In the genomic region with DNA sequence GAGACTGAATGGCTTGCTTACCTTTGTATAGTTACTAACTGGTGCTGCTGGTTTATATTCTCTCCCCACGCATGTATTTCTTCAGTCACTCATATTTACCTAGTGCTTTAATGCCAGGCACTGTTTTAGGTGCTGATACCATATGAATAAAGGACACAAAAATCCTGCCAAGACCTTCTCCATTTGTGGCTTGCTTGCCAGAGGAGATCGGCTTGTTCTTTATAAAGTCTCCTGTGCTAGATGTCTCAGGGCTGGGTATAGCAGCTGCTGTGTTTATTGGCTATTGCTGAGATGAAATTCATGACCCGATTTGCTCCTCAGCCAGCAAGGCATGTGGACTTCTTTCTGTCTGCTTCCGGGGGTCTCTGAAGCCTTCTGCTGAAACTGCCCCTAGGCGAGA, we compare ENCODE assay signal across 11 cellular contexts. TPM values are rescaled to one million over a fixed set of nuclear protein-coding genes. Genes with fewer than 3 reads are reported as not detected.
DNase-seq lines count a peak whose midpoint lies in the region; ATAC-seq, FAIRE-seq and TF ChIP-seq lines count a peak whose summit lies in the region.
"Had no signal": no experiment of that assay in that cellular context is flagged by ENCODE, and none has a peak within 500 bp of the region (broad histone marks: within the 10 kb centered on the region; RNA-seq: fewer than 3 reads in every experiment).

No MANE protein-coding gene starts in this region.

- peaks cover 0 to 7% (median 0%) of the 10 kb centered on the region in 4 donors for H3K36me3 ChIP-seq in liver (ENCODE audit: control insufficient read depth in 4 of 4, insufficient read depth in 3 of 4, low read depth in 1 of 4, low read length in 3 of 4)
- H3K36me3 ChIP-seq in HepG2 (replicated peaks in 1 of 2; ENCODE audit: control insufficient read depth in 1 of 2, insufficient read depth in 2 of 2, low read length in 2 of 2) = no peaks in the 10 kb centered on the region
- H3K36me3 ChIP-seq in heart left ventricle = peaks cover 0 to 58% (median 27%) of the 10 kb centered on the region in 9 donors
- no peaks in the 10 kb centered on the region for H3K36me3 ChIP-seq in osteoblast (ENCODE audit: insufficient read depth, low read length)
- no peaks in the 10 kb centered on the region for H3K36me3 ChIP-seq in aorta (ENCODE audit: control insufficient read depth in 1 of 2, insufficient read depth in 2 of 2, low read length in 1 of 2)

- H4K20me1 ChIP-seq in HepG2 (ENCODE audit: insufficient read depth, low read length) (no peaks in the 10 kb centered on the region), osteoblast (ENCODE audit: insufficient read depth, low read length) (no peaks in the 10 kb centered on the region)

- 24% methylated on average over 5 of the region's 5 CpGs for WGBS in liver
- 95% methylated on average over 5 of the region's 5 CpGs for WGBS in HepG2 (ENCODE audit: low lambda C conversion rate)
- 18 to 26% (median 22%) methylated on average over 5 of the region's 5 CpGs for WGBS in heart left ventricle, 4 donors
- 3 to 5% methylated on average over 5 of the region's 5 CpGs for WGBS in aorta, 2 donors

- TF ChIP-seq RAD21 in liver (IDR thresholded peaks at IDR 0.05) (no peak), HepG2 (CRISPR knock-in tag; IDR thresholded peaks at IDR 0.05) (no peak)

- H3K4me1 ChIP-seq in liver (ENCODE audit: control insufficient read depth in 4 of 4, insufficient read depth in 4 of 4, low read length in 3 of 4) (peaks cover 8 to 55% (median 37%) of the 10 kb centered on the region in 4 donors), HepG2 (ENCODE audit: insufficient read depth, low read length) (peaks cover 80% of the 10 kb centered on the region), heart left ventricle (peaks cover 18 to 79% (median 40%) of the 10 kb centered on the region in 12 donors), osteoblast (ENCODE audit: insufficient read depth, low read length) (no peaks in the 10 kb centered on the region), aorta (ENCODE audit: control insufficient read depth in 1 of 2, insufficient read depth in 2 of 2, low read length in 2 of 2) (peaks cover 4 to 7% of the 10 kb centered on the region in 2 donors)

- H3K4me2 ChIP-seq in HepG2 (ENCODE audit: low read depth, low read length) (no peak overlapping the region), osteoblast (ENCODE audit: insufficient read depth, low read length) (no peak overlapping the region)

- intact Hi-C loops in HepG2 (cut with micrococcal nuclease; ENCODE audit: unreplicated experiment) (loop anchor here (5.0 kb wide), 1 partner anchor 65 kb away; no protein-coding TSS in a partner anchor), heart left ventricle (cut with DNase I) (loop anchor here in 8 of 10 donors (2.0 to 5.0 kb wide), 4 partner anchors 35 to 46 kb away; a partner anchor contains a TSS), aorta (cut with DNase I) (loop anchor here (5.0 to 10.0 kb wide), 3 partner anchors 45 to 210 kb away; a partner anchor contains a TSS)

- DNase-seq in HepG2 (ENCODE audit: low spot score) (no peak), heart left ventricle (no peak), osteoblast (ENCODE audit: insufficient read length, low spot score, missing footprints) (no peak), aorta (no peak), NCI-H2081 treated with DMSO at 0.1 percent for 48 hours (lab: John Stamatoyannopoulos, UW) (no peak), GM10266 (ENCODE audit: extremely low spot score) (no peak)
- DNase-seq in activated CD8-positive, alpha-beta memory T cell treated with anti-CD3 and anti-CD28 coated beads for 24 hours = no peak
- DNase-seq: activated T-cell treated with anti-CD3 and anti-CD28 coated beads, Interleukin-2, amount 50 U/mL, for 24 hours had no signal

- H3K4me3 ChIP-seq in liver (ENCODE audit: low read depth in 1 of 3, low read length in 3 of 3) (peak overlapping the region in 2 of 3 donors; percentile 9 to 23), HepG2 (replicated peaks in 1 of 3; ENCODE audit: insufficient read depth in 1 of 3, low read depth in 2 of 3, low read length in 3 of 3) (no peak overlapping the region), heart left ventricle (peak overlapping the region in 8 of 12 donors; percentile 1 to 28 (median 19)), osteoblast (ENCODE audit: insufficient read depth, low read length) (no peak overlapping the region), aorta (ENCODE audit: low read length in 2 of 2) (no peak overlapping the region)

- H3K9ac ChIP-seq in liver (ENCODE audit: low read depth in 1 of 2, low read length in 2 of 2) = peak overlapping the region; percentile 34 to 95
- H3K9ac ChIP-seq in HepG2 (ENCODE audit: insufficient read depth, low read depth, low read length) = no peak overlapping the region

- H3K9me3 ChIP-seq in liver (ENCODE audit: control insufficient read depth in 4 of 4, low read length in 3 of 4) (no peaks in the 10 kb centered on the region), HepG2 (ENCODE audit: low read length) (no peaks in the 10 kb centered on the region), heart left ventricle (no peaks in the 10 kb centered on the region), osteoblast (ENCODE audit: low read depth, low read length) (no peaks in the 10 kb centered on the region), aorta (ENCODE audit: control insufficient read depth, low read length) (no peaks in the 10 kb centered on the region)

- TF ChIP-seq POLR2A in HepG2 (IDR thresholded peaks at IDR 0.05; ENCODE audit: insufficient read depth in 1 of 2, low read depth in 2 of 2, low read length in 2 of 2) (no peak), heart left ventricle (IDR thresholded peaks at IDR 0.05) (no peak)

- TF ChIP-seq EP300 in HepG2 (IDR thresholded peaks at IDR 0.05; ENCODE audit: low read depth in 2 of 2, low read length in 2 of 2) (no peak), HepG2 (CRISPR knock-in tag; IDR thresholded peaks at IDR 0.05; ENCODE audit: borderline replicate concordance) (no peak)

- H2AFZ ChIP-seq in HepG2 (ENCODE audit: low read length) = no peak overlapping the region
- peak overlapping the region; percentile 56 for H2AFZ ChIP-seq in osteoblast (ENCODE audit: low read length)

- H3K79me2 ChIP-seq in HepG2 (ENCODE audit: insufficient read depth, low read length) (no peaks in the 10 kb centered on the region), osteoblast (ENCODE audit: insufficient read depth, low read length) (no peaks in the 10 kb centered on the region)

- H3K27me3 ChIP-seq in liver (ENCODE audit: control insufficient read depth in 4 of 4, insufficient read depth in 4 of 4, low read length in 3 of 4) = no peaks in the 10 kb centered on the region
- no peaks in the 10 kb centered on the region for H3K27me3 ChIP-seq in HepG2 (ENCODE audit: control insufficient read depth in 1 of 2, insufficient read depth in 2 of 2, low read length in 2 of 2)
- H3K27me3 ChIP-seq in heart left ventricle = no peaks in the 10 kb centered on the region
- H3K27me3 ChIP-seq in osteoblast (ENCODE audit: insufficient read depth, low read length) = no peaks in the 10 kb centered on the region
- no peaks in the 10 kb centered on the region for H3K27me3 ChIP-seq in aorta (ENCODE audit: control insufficient read depth in 1 of 2, insufficient read depth in 2 of 2, low read length in 1 of 2)

- CTCF ChIA-PET in HepG2 (lab: Yijun Ruan, JAX; ENCODE audit: low intra/inter-chr PET ratio, low total read pairs) = no interaction called here

- POLR2A ChIA-PET in HepG2 (lab: Yijun Ruan, JAX) = no interaction called here

- BruUV-seq in HepG2 (replicated peaks; lab: Mats Ljungman, UMichigan) = no TSS peak

- FAIRE-seq in HepG2 (lab: Jason Lieb, UNC) = no peak
- FAIRE-seq: TTC549 had no signal

- in situ Hi-C loops in HepG2 (cut with HindIII; ENCODE audit: extremely low pct_ligation_motif_present, low pct_unique_long_range_greater_than_20kb) = no loop called here

- peak overlapping the region; percentile 91 to 98 for H3K27ac ChIP-seq in liver (ENCODE audit: low read depth in 1 of 2, low read length in 2 of 2)
- no peak overlapping the region for H3K27ac ChIP-seq in HepG2 (ENCODE audit: extremely low read length, insufficient read depth, low read length)
- H3K27ac ChIP-seq in heart left ventricle = peak overlapping the region; percentile 80 to 93 (median 90)
- no peak overlapping the region for H3K27ac ChIP-seq in osteoblast (ENCODE audit: low read depth, low read length)
- peak overlapping the region; percentile 52 to 98 for H3K27ac ChIP-seq in aorta (ENCODE audit: low read depth in 1 of 2, low read length in 2 of 2)

- ATAC-seq in HepG2 (no peak), heart left ventricle (peak; percentile 63 to 74 (median 66)), aorta (ENCODE audit: low FRiP score) (peak; percentile 28)
- ATAC-seq: Panc1 had no signal

- TF ChIP-seq CTCF in liver (IDR thresholded peaks at IDR 0.05; ENCODE audit: low read depth, low read length, missing input control) (no peak), HepG2 (CRISPR knock-in tag; IDR thresholded peaks at IDR 0.05) (no peak), heart left ventricle (IDR thresholded peaks at IDR 0.05) (no peak), osteoblast (IDR thresholded peaks at IDR 0.05; ENCODE audit: extremely low read depth, low read depth, low read length) (no peak), GM10266 (IDR thresholded peaks at IDR 0.05; ENCODE audit: control insufficient read depth, insufficient read depth, low read depth, missing control alignments) (no peak)

RNA-seq across cellular contexts. Expression of a gene that starts 46.5 kb away (rescaled TPM):
- total RNA-seq in liver = 100 to 1,000 TPM; 102 to 376 TPM
- 100 to 1,000 TPM; 280 to 425 TPM for polyA plus RNA-seq in liver
- 62.1 and 79.9 TPM in 2 replicates for total RNA-seq in HepG2 (2016; rRNA removed; fragmentation: Illumina TruSeq; extraction: Trizol)
- total RNA-seq in HepG2 (2016; cell fraction: cytosol; rRNA removed; fragmentation: Illumina TruSeq; extraction: Trizol; ENCODE audit: low read depth) = 8.1 and 8.2 TPM in 2 replicates
- total RNA-seq in HepG2 (2016; cell fraction: insoluble cytoplasmic fraction; rRNA removed; fragmentation: Illumina TruSeq; extraction: Trizol) = 62.1 and 78.3 TPM in 2 replicates
- 30.2 and 33.0 TPM in 2 replicates for total RNA-seq in HepG2 (2016; cell fraction: membrane; rRNA removed; fragmentation: Illumina TruSeq; extraction: Trizol)
- total RNA-seq in HepG2 (2016; cell fraction: nucleus; rRNA removed; fragmentation: Illumina TruSeq; extraction: Trizol) = 91.6 and 101 TPM in 2 replicates
- polyA plus RNA-seq in HepG2 (2011; rRNA removed) = 163 and 164 TPM in 2 replicates
- 115 and 161 TPM in 2 replicates for polyA plus RNA-seq in HepG2 (2011; cell fraction: cytosol; rRNA removed)
- polyA plus RNA-seq in HepG2 (2011; cell fraction: nucleus; rRNA removed) = 50.3 and 65.6 TPM in 2 replicates
- polyA plus RNA-seq in HepG2 (2012) = 189 and 200 TPM in 2 replicates
- polyA plus RNA-seq in HepG2 (2016; cell fraction: cytosol; fragmentation: Illumina TruSeq; extraction: Trizol; ENCODE audit: low read depth) = 5.0 and 5.1 TPM in 2 replicates
- polyA plus RNA-seq in HepG2 (2016; cell fraction: insoluble cytoplasmic fraction; fragmentation: Illumina TruSeq; extraction: Trizol; ENCODE audit: low read depth) = 49.0 and 50.2 TPM in 2 replicates
- 18.2 and 19.6 TPM in 2 replicates for polyA plus RNA-seq in HepG2 (2016; cell fraction: membrane; fragmentation: Illumina TruSeq; extraction: Trizol; ENCODE audit: low read depth)
- polyA plus RNA-seq in HepG2 (2016; cell fraction: nucleus; fragmentation: Illumina TruSeq; extraction: Trizol; ENCODE audit: insufficient read depth, low read depth) = 91.4 and 96.5 TPM in 2 replicates
- polyA minus RNA-seq in HepG2 (2011; rRNA and poly(A)+ RNA removed; ENCODE audit: low replicate concordance) = 3.2 and 268 TPM in 2 replicates
- polyA minus RNA-seq in HepG2 (2011; cell fraction: cytosol; rRNA and poly(A)+ RNA removed) = 106 and 146 TPM in 2 replicates
- polyA minus RNA-seq in HepG2 (2011; cell fraction: nucleus; rRNA and poly(A)+ RNA removed) = 119 and 177 TPM in 2 replicates
- 100 to 1,000 TPM in 1 of 9 donors, 10 to 100 TPM in 8; 56.2 to 120 (median 72.5) TPM for total RNA-seq in heart left ventricle
- polyA plus RNA-seq in heart left ventricle = 10 to 100 TPM; 19.4 to 69.9 TPM
- total RNA-seq in osteoblast = 8.0 and 9.1 TPM in 2 replicates
- total RNA-seq in aorta = 100 to 1,000 TPM in 1 of 2 donors, 10 to 100 TPM in 1; 80.3 to 140 TPM
- 10 to 100 TPM; 11.8 to 20.5 TPM for polyA plus RNA-seq in aorta

Comparison
In these comparisons a context has a peak if more than half of its experiments do, and no peak if none do; other contexts are left out.
1. H3K27ac ChIP-seq: peak in liver (2 of 2), heart left ventricle (12 of 12) and aorta (2 of 2); none in HepG2 (single experiment) and osteoblast (single experiment).
2. H3K4me3 ChIP-seq: peak in liver (2 of 3) and heart left ventricle (8 of 12); none in HepG2 (0 of 3), osteoblast (single experiment) and aorta (0 of 2).